Comparison of ENCODE assay signal across 13 cellular contexts in genomic region chr2:239147376-239147775, GRCh38.
"Had no signal": no experiment of that assay in that cellular context is flagged by ENCODE, and none has a peak within 500 bp of the region (broad histone marks: within the 10 kb centered on the region; RNA-seq: fewer than 3 reads in every experiment).

No MANE protein-coding gene starts in this region.

- H3K27ac ChIP-seq: ovary, transverse colon had no signal

- ATAC-seq: left ventricle myocardium superior; naive thymus-derived CD8-positive, alpha-beta T cell had no signal

- H3K36me3 ChIP-seq: ovary, transverse colon had no signal

- H3K27me3 ChIP-seq: ovary, transverse colon, vagina had no signal

- DNase-seq: activated CD4-positive, alpha-beta T cell treated with anti-CD3 and anti-CD28 coated beads, Interleukin-2, amount 50 U/mL, for 4 hours; activated naive CD4-positive, alpha-beta T cell treated with Interleukin-2 at 50 U/mL for 16 hours; activated naive CD8-positive, alpha-beta T cell treated with anti-CD3 and anti-CD28 coated beads, Interleukin-2, amount 10 ng/mL, durations not matched to agents 7 days and 5 days; central memory CD4-positive, alpha-beta T cell; foreskin melanocyte; left ventricle myocardium superior; mesendoderm; naive thymus-derived CD8-positive, alpha-beta T cell; stimulated activated CD4-positive, alpha-beta T cell treated with anti-CD3 and anti-CD28 coated beads, Interleukin-2, amount 100 ng/mL, for 24 hours; SW 1271; transverse colon had no signal

- H3K9me3 ChIP-seq: ovary, transverse colon, vagina had no signal

- H3K4me3 ChIP-seq: ovary, transverse colon, vagina had no signal
